ENCODE assay signal across 12 cellular contexts in genomic region chr7:105112440-105113418, GRCh38.
DNase-seq lines count a peak whose midpoint lies in the region; ATAC-seq and TF ChIP-seq lines count a peak whose summit lies in the region.
"Had no signal": no experiment of that assay in that cellular context is flagged by ENCODE, and none has a peak within 500 bp of the region (broad histone marks: within the 10 kb centered on the region; RNA-seq: fewer than 3 reads in every experiment).

No MANE protein-coding gene starts in this region.

- peak overlapping the region; percentile 1 for H3K27ac ChIP-seq in muscle layer of colon (ENCODE audit: low read depth, low read length)
- no peak overlapping the region for H3K27ac ChIP-seq in aorta (ENCODE audit: low read depth in 1 of 2, low read length in 2 of 2)
- H3K27ac ChIP-seq: BLaER1, colonic mucosa, parathyroid adenoma had no signal

- no peaks in the 10 kb centered on the region for H3K9me3 Mint-ChIP-seq in stimulated activated naive CD8-positive, alpha-beta T cell treated with anti-CD3 and anti-CD28 coated beads, Interleukin-15, Interleukin-2, amounts not matched to agents 100 ng/mL and 50 ng/mL, for 24 hours
- H3K9me3 Mint-ChIP-seq in central memory CD8-positive, alpha-beta T cell = no peaks in the 10 kb centered on the region

- no peak overlapping the region for H3K4me3 Mint-ChIP-seq in stimulated activated naive CD8-positive, alpha-beta T cell treated with anti-CD3 and anti-CD28 coated beads, Interleukin-15, Interleukin-2, amounts not matched to agents 100 ng/mL and 50 ng/mL, for 24 hours
- no peak overlapping the region for H3K4me3 Mint-ChIP-seq in central memory CD8-positive, alpha-beta T cell

- TF ChIP-seq CTCF in foreskin fibroblast (IDR thresholded peaks at IDR 0.05; ENCODE audit: low read depth, low read length) = no peak

- H3K36me3 Mint-ChIP-seq in stimulated activated naive CD8-positive, alpha-beta T cell treated with anti-CD3 and anti-CD28 coated beads, Interleukin-15, Interleukin-2, amounts not matched to agents 100 ng/mL and 50 ng/mL, for 24 hours (ENCODE audit: low read depth) = peaks cover 79% of the 10 kb centered on the region
- H3K36me3 Mint-ChIP-seq in central memory CD8-positive, alpha-beta T cell (ENCODE audit: insufficient read depth) = peaks cover 63% of the 10 kb centered on the region

- intact Hi-C loops in aorta (cut with DNase I) = no loop called here

- no peaks in the 10 kb centered on the region for H3K27me3 Mint-ChIP-seq in stimulated activated naive CD8-positive, alpha-beta T cell treated with anti-CD3 and anti-CD28 coated beads, Interleukin-15, Interleukin-2, amounts not matched to agents 100 ng/mL and 50 ng/mL, for 24 hours
- H3K27me3 Mint-ChIP-seq in central memory CD8-positive, alpha-beta T cell = no peaks in the 10 kb centered on the region

- H3K4me1 ChIP-seq in muscle layer of colon (ENCODE audit: insufficient read depth, low read length) (no peaks in the 10 kb centered on the region), aorta (ENCODE audit: control insufficient read depth in 1 of 2, insufficient read depth in 2 of 2, low read length in 2 of 2) (no peaks in the 10 kb centered on the region)
- H3K4me1 ChIP-seq: BLaER1, colonic mucosa, parathyroid adenoma had no signal

- H3K27ac Mint-ChIP-seq in stimulated activated naive CD8-positive, alpha-beta T cell treated with anti-CD3 and anti-CD28 coated beads, Interleukin-15, Interleukin-2, amounts not matched to agents 100 ng/mL and 50 ng/mL, for 24 hours = peak overlapping the region; percentile 80
- peak overlapping the region; percentile 38 for H3K27ac Mint-ChIP-seq in central memory CD8-positive, alpha-beta T cell (ENCODE audit: low read depth)

- H3K36me3 ChIP-seq in muscle layer of colon (ENCODE audit: insufficient read depth, low read length) (peaks cover 68% of the 10 kb centered on the region), aorta (ENCODE audit: control insufficient read depth in 1 of 2, insufficient read depth in 2 of 2, low read length in 1 of 2) (peaks cover 2 to 12% of the 10 kb centered on the region in 2 donors)

- DNase-seq in stimulated activated naive CD8-positive, alpha-beta T cell treated with anti-CD3 and anti-CD28 coated beads, Interleukin-15, Interleukin-2, amounts not matched to agents 100 U/mL and 50 U/mL, for 24 hours = no peak
- no peak for DNase-seq in central memory CD8-positive, alpha-beta T cell (ENCODE audit: low spot score in 2 of 2)
- DNase-seq in aorta (no peak), foreskin fibroblast (no peak), retina (no peak)
- no peak for DNase-seq in stimulated activated CD4-positive, alpha-beta T cell treated with anti-CD3 and anti-CD28 coated beads, Interleukin-12 subunit alpha, Interleukin-12 subunit beta, amount 100 ng/mL, for 4 hours
- DNase-seq: colonic mucosa, SIG-M5 had no signal

- ATAC-seq in stimulated activated naive CD8-positive, alpha-beta T cell treated with anti-CD3 and anti-CD28 coated beads, Interleukin-15, Interleukin-2, amounts not matched to agents 100 U/mL and 50 U/mL, for 24 hours = no peak
- ATAC-seq in central memory CD8-positive, alpha-beta T cell (replicated peaks; ENCODE audit: extremely low read depth, poor library complexity, severe bottlenecking) = no peak
- ATAC-seq in aorta (ENCODE audit: low FRiP score) = peak; percentile 49

- 76 to 81% methylated on average over 11 of the region's 11 CpGs for WGBS in aorta, 2 donors

- peaks cover 10% of the 10 kb centered on the region for H3K4me1 Mint-ChIP-seq in stimulated activated naive CD8-positive, alpha-beta T cell treated with anti-CD3 and anti-CD28 coated beads, Interleukin-15, Interleukin-2, amounts not matched to agents 100 ng/mL and 50 ng/mL, for 24 hours (ENCODE audit: low read depth)
- peaks cover 5% of the 10 kb centered on the region for H3K4me1 Mint-ChIP-seq in central memory CD8-positive, alpha-beta T cell

- no peak overlapping the region for H3K9ac ChIP-seq in muscle layer of colon (ENCODE audit: low read length)
- H3K9ac ChIP-seq: BLaER1, parathyroid adenoma had no signal

- H3K9me3 ChIP-seq in muscle layer of colon (ENCODE audit: low read length) = no peaks in the 10 kb centered on the region
- H3K9me3 ChIP-seq in aorta (ENCODE audit: control insufficient read depth, low read length) = no peaks in the 10 kb centered on the region
- H3K9me3 ChIP-seq: BLaER1, colonic mucosa had no signal

- no peaks in the 10 kb centered on the region for H3K27me3 ChIP-seq in muscle layer of colon (ENCODE audit: control insufficient read depth in 1 of 2, insufficient read depth in 2 of 2, low read length in 2 of 2)
- H3K27me3 ChIP-seq in aorta (ENCODE audit: control insufficient read depth in 1 of 2, insufficient read depth in 2 of 2, low read length in 1 of 2) = no peaks in the 10 kb centered on the region
- H3K27me3 ChIP-seq: BLaER1, colonic mucosa had no signal

- H3K4me3 ChIP-seq in muscle layer of colon (ENCODE audit: low read depth in 1 of 2, low read length in 2 of 2) = no peak overlapping the region
- H3K4me3 ChIP-seq in aorta (ENCODE audit: low read length in 2 of 2) = no peak overlapping the region
- H3K4me3 ChIP-seq in foreskin fibroblast (ENCODE audit: low read depth in 1 of 2, low read length in 2 of 2) = no peak overlapping the region
- H3K4me3 ChIP-seq: BLaER1, colonic mucosa had no signal
